8 cellular contexts compared by ENCODE assay signal in genomic region chr7:6106140-6106904, GRCh38. TPM values are rescaled to one million over a fixed set of nuclear protein-coding genes. Genes with fewer than 3 reads are reported as not detected.
A peak's percentile ranks its signal among the peaks of the same experiment; 100 is the strongest.
DNase-seq lines count a peak whose midpoint lies in the region; ATAC-seq and TF ChIP-seq lines count a peak whose summit lies in the region.

No MANE protein-coding gene starts in this region.

- no peak for ATAC-seq in activated naive CD8-positive, alpha-beta T cell treated with anti-CD3 and anti-CD28 coated beads, Interleukin-2, amount 50 U/mL, for 24 hours

- H2BK12ac ChIP-seq in neuronal stem cell (ENCODE audit: low read length), result no peak overlapping the region

- H2AK5ac ChIP-seq in neuronal stem cell (ENCODE audit: low read depth, low read length), result no peak overlapping the region

- H3K23ac ChIP-seq in neuronal stem cell (ENCODE audit: low read depth, low read length, poor library complexity), result no peak overlapping the region

- peak overlapping the region; percentile 79 for H3K4me3 ChIP-seq in GM12865 (ENCODE audit: low read depth, low read length)
- H3K4me3 ChIP-seq in Peyer's patch, result peak overlapping the region; percentile 62 to 87 (median 80)
- peak overlapping the region in 1 of 2 donors; percentile 67 for H3K4me3 ChIP-seq in neuronal stem cell (ENCODE audit: low read length in 2 of 2)

- no peaks in the 10 kb centered on the region for H3K9me3 Mint-ChIP-seq in activated naive CD8-positive, alpha-beta T cell treated with anti-CD3 and anti-CD28 coated beads, Interleukin-2, amount 50 U/mL, for 24 hours

- H3K27me3 Mint-ChIP-seq in activated naive CD8-positive, alpha-beta T cell treated with anti-CD3 and anti-CD28 coated beads, Interleukin-2, amount 50 U/mL, for 24 hours, result no peaks in the 10 kb centered on the region

- H3K4me1 Mint-ChIP-seq in activated naive CD8-positive, alpha-beta T cell treated with anti-CD3 and anti-CD28 coated beads, Interleukin-2, amount 50 U/mL, for 24 hours, result peaks cover 39% of the 10 kb centered on the region

- H3K14ac ChIP-seq in neuronal stem cell (ENCODE audit: low read length), result no peak overlapping the region

- peak overlapping the region; percentile 86 for H3K4me3 Mint-ChIP-seq in activated naive CD8-positive, alpha-beta T cell treated with anti-CD3 and anti-CD28 coated beads, Interleukin-2, amount 50 U/mL, for 24 hours

- peaks cover 14% of the 10 kb centered on the region for H3K36me3 Mint-ChIP-seq in activated naive CD8-positive, alpha-beta T cell treated with anti-CD3 and anti-CD28 coated beads, Interleukin-2, amount 50 U/mL, for 24 hours (ENCODE audit: low read depth)

- no peak overlapping the region for H2AFZ ChIP-seq in neuronal stem cell (ENCODE audit: low read length)

- no peaks in the 10 kb centered on the region for H3K36me3 ChIP-seq in Peyer's patch
- H3K36me3 ChIP-seq in neuronal stem cell (replicated peaks in 1 of 2; ENCODE audit: control insufficient read depth in 2 of 2, insufficient read depth in 2 of 2, low read length in 2 of 2), result peaks cover 2 to 17% of the 10 kb centered on the region in 2 donors

- H3K4ac ChIP-seq in neuronal stem cell (ENCODE audit: low read length), result no peak overlapping the region

- no peaks in the 10 kb centered on the region for H3K9me3 ChIP-seq in Peyer's patch
- no peaks in the 10 kb centered on the region for H3K9me3 ChIP-seq in neuronal stem cell (replicated peaks in 1 of 2; ENCODE audit: control insufficient read depth in 2 of 2, insufficient read depth in 1 of 2, low read depth in 1 of 2, low read length in 2 of 2)

- H4K8ac ChIP-seq in neuronal stem cell (ENCODE audit: low read depth, low read length), result no peak overlapping the region

- H3K79me1 ChIP-seq in neuronal stem cell (ENCODE audit: low read depth, low read length), result no peaks in the 10 kb centered on the region

- H3K27ac Mint-ChIP-seq in activated naive CD8-positive, alpha-beta T cell treated with anti-CD3 and anti-CD28 coated beads, Interleukin-2, amount 50 U/mL, for 24 hours, result peak overlapping the region; percentile 84

- no CpG with 5 or more reads among the region's 10 CpGs for WGBS in neuronal stem cell (ENCODE audit: extremely low coverage in 2 of 2, insufficient read length in 2 of 2, insufficient replicate concordance in 1 of 2), 2 donors

- no peak overlapping the region for H3K18ac ChIP-seq in neuronal stem cell (ENCODE audit: low read length)

- H2BK15ac ChIP-seq in neuronal stem cell (ENCODE audit: low read length), result no peak overlapping the region

- no peak overlapping the region for H2BK5ac ChIP-seq in neuronal stem cell (ENCODE audit: low read length)

- H3K27me3 ChIP-seq in Peyer's patch (no peaks in the 10 kb centered on the region), neuronal stem cell (ENCODE audit: control insufficient read depth in 3 of 3, insufficient read depth in 3 of 3, low read depth in 1 of 3, low read length in 3 of 3) (no peaks in the 10 kb centered on the region)

- no peak overlapping the region for H2BK120ac ChIP-seq in neuronal stem cell (ENCODE audit: low read depth, low read length)

- DNase-seq in A172 (ENCODE audit: low spot score) (peak; percentile 46), GM12865 (ENCODE audit: low read depth) (peak; percentile 67), Peyer's patch (peak in 2 of 3 donors; percentile 52 to 56), inferior parietal cortex (ENCODE audit: extremely low spot score) (peak; percentile 10), neuronal stem cell (ENCODE audit: low spot score) (no peak), kidney glomerular epithelial cell (lab: John Stamatoyannopoulos, UW) (no peak)
- peak; percentile 22 for DNase-seq in activated naive CD8-positive, alpha-beta T cell treated with anti-CD3 and anti-CD28 coated beads, Interleukin-2, amount 50 U/mL, for 24 hours
- DNase-seq in stimulated activated CD4-positive, alpha-beta T cell treated with anti-CD3 and anti-CD28 coated beads, Interleukin-4, amount 100 ng/mL, for 1 hour, result peak; percentile 11

- H4K91ac ChIP-seq in neuronal stem cell (ENCODE audit: low read depth, low read length, poor library complexity), result no peak overlapping the region

- H3K9ac ChIP-seq in neuronal stem cell (ENCODE audit: low read depth, low read length, poor library complexity), result no peak overlapping the region

- peaks cover 0 to 14% (median 5%) of the 10 kb centered on the region in 4 donors for H3K4me1 ChIP-seq in Peyer's patch
- H3K4me1 ChIP-seq in neuronal stem cell (ENCODE audit: control insufficient read depth in 2 of 2, insufficient read depth in 1 of 2, low read depth in 1 of 2, low read length in 2 of 2), result peaks cover 1 to 5% of the 10 kb centered on the region in 2 donors

- no peak overlapping the region for H3K4me2 ChIP-seq in neuronal stem cell (ENCODE audit: insufficient read depth, low read length, poor library complexity, severe bottlenecking)

- no peak for TF ChIP-seq POLR2A in Peyer's patch (IDR thresholded peaks at IDR 0.05)

- TF ChIP-seq CTCF in GM12865 (IDR thresholded peaks at IDR 0.05; ENCODE audit: insufficient read depth, low read depth, low read length, missing control alignments) (peak; percentile 23), Peyer's patch (IDR thresholded peaks at IDR 0.05) (peak in 3 of 6 experiments; percentile 10 to 47 (median 25))

- H3K27ac ChIP-seq in Peyer's patch, result peak overlapping the region; percentile 91 to 98 (median 94)
- no peak overlapping the region for H3K27ac ChIP-seq in neuronal stem cell (replicated peaks; ENCODE audit: low read length)

RNA-seq across cellular contexts. Expression of gene USP42, which starts 1.6 kb away (rescaled TPM):
- total RNA-seq in A172 (2014; rRNA removed; shearing (Covaris generic)), result 6.3 and 7.9 TPM in 2 replicates
- total RNA-seq in Peyer's patch, result 10 to 100 TPM in 3 of 4 donors, 1 to 10 TPM in 1; 8.3 to 16.5 (median 13.0) TPM
- 18.1 TPM for polyA plus RNA-seq in neuronal stem cell (2013, experiment 1 of 2)
- 18.7 TPM for polyA plus RNA-seq in neuronal stem cell (2013, experiment 2 of 2)

RNA-seq across cellular contexts. Expression of gene EIF2AK1, which starts 47.3 kb away (rescaled TPM):
- total RNA-seq in A172 (2014; rRNA removed; shearing (Covaris generic)), result 71.8 and 175 TPM in 2 replicates
- total RNA-seq in Peyer's patch, result 100 to 1,000 TPM; 186 to 404 (median 238) TPM
- 64.7 TPM for polyA plus RNA-seq in neuronal stem cell (2013, experiment 1 of 2)
- polyA plus RNA-seq in neuronal stem cell (2013, experiment 2 of 2), result 66.3 TPM

Comparison
In these comparisons a context has a peak if more than half of its experiments do, and no peak if none do; other contexts are left out.
1. DNase-seq: peak in A172 (single experiment), GM12865 (single experiment), Peyer's patch (2 of 3), activated naive CD8-positive, alpha-beta T cell treated with anti-CD3 and anti-CD28 coated beads, Interleukin-2, amount 50 U/mL, for 24 hours (single experiment), inferior parietal cortex (single experiment) and stimulated activated CD4-positive, alpha-beta T cell treated with anti-CD3 and anti-CD28 coated beads, Interleukin-4, amount 100 ng/mL, for 1 hour (single experiment); none in neuronal stem cell (single experiment) and kidney glomerular epithelial cell (single experiment).